Comparison of ENCODE assay signal across 9 cellular contexts in the genomic region with DNA sequence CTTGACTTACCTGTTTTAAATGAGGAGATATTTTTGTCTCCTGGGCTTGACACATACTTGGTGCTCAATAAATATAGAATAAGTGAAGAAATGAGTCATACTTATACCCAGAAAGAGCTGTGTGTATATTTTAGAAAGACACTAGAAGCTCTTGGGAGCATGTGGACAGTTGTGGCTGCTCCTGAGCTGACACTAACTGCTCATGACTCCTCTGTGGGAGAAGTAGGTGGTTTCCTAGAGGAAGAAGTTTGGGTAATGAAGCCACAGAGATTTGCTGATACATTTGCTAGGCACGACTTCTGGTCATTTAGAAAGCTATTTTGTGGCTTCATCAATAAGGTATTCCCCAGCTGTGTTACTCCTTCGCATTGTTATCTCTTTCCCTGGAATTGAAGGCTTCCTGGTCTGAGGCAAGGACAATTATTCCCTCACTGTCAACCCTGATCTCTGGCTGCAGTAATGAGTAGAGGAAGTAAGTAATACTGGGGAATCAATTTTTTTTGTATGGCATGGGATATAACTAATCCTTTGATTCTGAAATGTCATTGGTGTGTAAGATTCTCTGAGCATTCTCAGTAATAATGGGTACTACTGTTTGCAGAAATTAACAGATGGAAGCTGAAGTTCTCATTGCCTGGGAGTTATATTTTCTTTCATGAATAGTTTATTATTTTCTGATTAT.
A peak's percentile ranks its signal among the peaks of the same experiment; 100 is the strongest.
DNase-seq lines count a peak whose midpoint lies in the region; ATAC-seq and TF ChIP-seq lines count a peak whose summit lies in the region.
"Had no signal": no experiment of that assay in that cellular context is flagged by ENCODE, and none has a peak within 500 bp of the region (broad histone marks: within the 10 kb centered on the region; RNA-seq: fewer than 3 reads in every experiment).

No MANE protein-coding gene starts in this region.

- H3K27me3 ChIP-seq in ACC112 (ENCODE audit: insufficient read depth, low read length) (no peaks in the 10 kb centered on the region), heart right ventricle (no peaks in the 10 kb centered on the region)

- WGBS in heart right ventricle, 2 donors = 31 to 55% methylated on average over 2 of the region's 2 CpGs

- no peak for TF ChIP-seq CTCF in heart right ventricle (IDR thresholded peaks at IDR 0.05)

- H3K36me3 Mint-ChIP-seq in activated T-helper 17 cell treated with anti-CD3 and anti-CD28 coated beads, Interleukin-2, amount 50 U/mL, for 72 hours (ENCODE audit: low read depth) = no peaks in the 10 kb centered on the region

- DNase-seq in GM19240 (ENCODE audit: insufficient read length, low spot score) = peak; percentile 12
- DNase-seq in amygdala (lab: John Stamatoyannopoulos, UW) = no peak
- DNase-seq in superior temporal gyrus (ENCODE audit: extremely low spot score) = no peak
- DNase-seq in heart right ventricle = no peak
- no peak for DNase-seq in UCSD-AML1 (lab: John Stamatoyannopoulos, UW; ENCODE audit: unreplicated experiment)
- DNase-seq: cerebellar nuclear complex had no signal

- ATAC-seq in HG03064 (IDR thresholded peaks at IDR 0.05; ENCODE audit: low read depth, unreplicated experiment) (peak; percentile 92), heart right ventricle (no peak)
- ATAC-seq in activated T-helper 17 cell treated with anti-CD3 and anti-CD28 coated beads, Interleukin-2, amount 50 U/mL, for 72 hours (replicated peaks) = peak; percentile 84

- H3K9me3 ChIP-seq in heart right ventricle = no peaks in the 10 kb centered on the region

- no peak overlapping the region for H3K27ac Mint-ChIP-seq in activated T-helper 17 cell treated with anti-CD3 and anti-CD28 coated beads, Interleukin-2, amount 50 U/mL, for 72 hours

- H3K27ac ChIP-seq in ACC112 (ENCODE audit: low read depth, low read length) (peak overlapping the region; percentile 92), heart right ventricle (no peak overlapping the region)

- H3K4me1 ChIP-seq in ACC112 (ENCODE audit: control insufficient read depth, insufficient read depth, low read length, unreplicated experiment) (peaks cover 81% of the 10 kb centered on the region), heart right ventricle (peaks cover 0 to 19% (median 5%) of the 10 kb centered on the region in 9 donors)

- H2AFZ ChIP-seq in ACC112 (ENCODE audit: low read length, unreplicated experiment) = no peak overlapping the region

- peak overlapping the region; percentile 82 for H3K4me3 ChIP-seq in ACC112 (ENCODE audit: low read depth, low read length)
- H3K4me3 ChIP-seq in heart right ventricle = no peak overlapping the region

- H3K36me3 ChIP-seq in ACC112 (ENCODE audit: insufficient read depth, low read length) = no peaks in the 10 kb centered on the region
- no peaks in the 10 kb centered on the region for H3K36me3 ChIP-seq in heart right ventricle

- H3K79me2 ChIP-seq in ACC112 (ENCODE audit: control insufficient read depth, insufficient read depth, low read length, unreplicated experiment) = peaks cover 68% of the 10 kb centered on the region

- H3K4me1 Mint-ChIP-seq in activated T-helper 17 cell treated with anti-CD3 and anti-CD28 coated beads, Interleukin-2, amount 50 U/mL, for 72 hours = no peaks in the 10 kb centered on the region

- H3K27me3 Mint-ChIP-seq in activated T-helper 17 cell treated with anti-CD3 and anti-CD28 coated beads, Interleukin-2, amount 50 U/mL, for 72 hours = peaks cover 3% of the 10 kb centered on the region

- no peak overlapping the region for H3K4me3 Mint-ChIP-seq in activated T-helper 17 cell treated with anti-CD3 and anti-CD28 coated beads, Interleukin-2, amount 50 U/mL, for 72 hours

- no peaks in the 10 kb centered on the region for H3K9me3 Mint-ChIP-seq in activated T-helper 17 cell treated with anti-CD3 and anti-CD28 coated beads, Interleukin-2, amount 50 U/mL, for 72 hours

- intact Hi-C loops in heart right ventricle (cut with DNase I) = no loop called here

Comparison
In these comparisons a context has a peak if more than half of its experiments do, and no peak if none do; other contexts are left out.
1. ATAC-seq: peak in HG03064 (single experiment) and activated T-helper 17 cell treated with anti-CD3 and anti-CD28 coated beads, Interleukin-2, amount 50 U/mL, for 72 hours (single experiment); none in heart right ventricle (0 of 8).